Comparison of ENCODE assay signal across 13 cellular contexts in the genomic region with DNA sequence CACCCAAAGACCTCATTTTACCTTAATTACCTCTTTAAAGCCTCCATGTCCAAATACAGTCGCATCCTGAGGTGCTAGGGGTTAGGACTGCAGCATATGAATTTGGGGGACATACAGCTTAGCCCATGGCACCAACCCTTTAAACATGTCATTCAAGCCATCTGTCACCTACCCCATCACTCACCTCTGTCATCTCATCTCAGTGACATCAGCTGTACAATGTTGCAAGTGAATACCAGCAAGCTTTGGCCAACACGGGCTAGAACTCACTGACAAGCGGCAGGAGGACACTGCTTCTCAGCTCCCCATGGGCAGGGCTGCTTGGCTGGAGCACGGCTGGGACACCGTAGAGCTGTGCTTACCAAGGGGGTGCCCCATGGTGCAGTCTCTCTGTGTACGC.
DNase-seq lines count a peak whose midpoint lies in the region; ATAC-seq, FAIRE-seq and TF ChIP-seq lines count a peak whose summit lies in the region.
"Had no signal": no experiment of that assay in that cellular context is flagged by ENCODE, and none has a peak within 500 bp of the region (broad histone marks: within the 10 kb centered on the region; RNA-seq: fewer than 3 reads in every experiment).

No MANE protein-coding gene starts in this region.

- H3K27ac ChIP-seq in K562 (ENCODE audit: extremely low read depth, low read depth, low read length) (no peak overlapping the region), osteoblast (ENCODE audit: low read depth, low read length) (no peak overlapping the region)

- WGBS in K562 (ENCODE audit: insufficient coverage, low coverage, missing lambda C conversion rate), result 0% methylated on average over 6 of the region's 6 CpGs

- ATAC-seq in K562, result no peak
- no peak for ATAC-seq in GM21515 (IDR thresholded peaks at IDR 0.05; ENCODE audit: unreplicated experiment)
- ATAC-seq: CD8-positive, alpha-beta T cell; GM23338 had no signal

- H3K9ac ChIP-seq in K562 (ENCODE audit: insufficient read depth in 1 of 2, low read depth in 2 of 2, low read length in 2 of 2), result no peak overlapping the region

- H3K27ac Mint-ChIP-seq in Caco-2 (ENCODE audit: unreplicated experiment), result peak overlapping the region; percentile 78
- H3K27ac Mint-ChIP-seq: CD14-positive monocyte; CD8-positive, alpha-beta T cell; GM23338; HFFc6 had no signal

- H3K9me1 ChIP-seq in K562 (ENCODE audit: control insufficient read depth, insufficient read depth, low read length), result no peaks in the 10 kb centered on the region

- H3K4me2 ChIP-seq in K562 (ENCODE audit: insufficient read depth, low read length), result no peak overlapping the region
- no peak overlapping the region for H3K4me2 ChIP-seq in osteoblast (ENCODE audit: insufficient read depth, low read length)
- H3K4me2 ChIP-seq: GM23338 had no signal

- BruUV-seq in Caco-2 (replicated peaks; lab: Mats Ljungman, UMichigan) (no TSS peak), K562 (replicated peaks; lab: Mats Ljungman, UMichigan) (no TSS peak)

- FAIRE-seq in K562 (lab: Jason Lieb, UNC), result no peak

- H3K27me3 Mint-ChIP-seq in Caco-2 (ENCODE audit: insufficient read depth, unreplicated experiment), result no peaks in the 10 kb centered on the region

- no peaks in the 10 kb centered on the region for H3K27me3 ChIP-seq in Caco-2 (replicated peaks; ENCODE audit: control insufficient read depth, insufficient read depth, low read length)
- H3K27me3 ChIP-seq in K562 (ENCODE audit: control insufficient read depth in 2 of 2, insufficient read depth in 2 of 2, low read length in 2 of 2), result peaks cover 5 to 36% of the 10 kb centered on the region in 2 experiments; a peak in 4 of 5 replicates
- H3K27me3 ChIP-seq in osteoblast (ENCODE audit: insufficient read depth, low read length), result no peaks in the 10 kb centered on the region

- H3K4me3 Mint-ChIP-seq in Caco-2 (ENCODE audit: unreplicated experiment), result peak overlapping the region; percentile 66
- H3K4me3 Mint-ChIP-seq: CD14-positive monocyte; CD8-positive, alpha-beta T cell; GM23338; HFFc6 had no signal

- no peak for DNase-seq in Caco-2
- DNase-seq in DMS53 treated with DMSO at 0.1 percent for 48 hours (lab: John Stamatoyannopoulos, UW; ENCODE audit: unreplicated experiment), result peak; percentile 8
- DNase-seq in K562 (ENCODE audit: extremely low read depth in 1 of 4, low spot score in 3 of 4), result no peak
- DNase-seq in osteoblast (ENCODE audit: insufficient read length, low spot score, missing footprints), result peak; percentile 41
- no peak for DNase-seq in activated T-cell treated with anti-CD3 and anti-CD28 coated beads for 4 hours
- no peak for DNase-seq in NCI-H2227 (lab: John Stamatoyannopoulos, UW; ENCODE audit: unreplicated experiment)
- DNase-seq: CD8-positive, alpha-beta T cell; COR-L47; HFFc6 had no signal

- TF ChIP-seq CTCF in Caco-2 (IDR thresholded peaks at IDR 0.05; ENCODE audit: insufficient read depth in 1 of 2, low read depth in 1 of 2, low read length in 1 of 2, severe bottlenecking in 1 of 2, unreplicated experiment in 1 of 2) (no peak), K562 (IDR thresholded peaks at IDR 0.05 in 2 of 3, conservative IDR thresholded peaks at IDR 0.05 in 1 of 3; ENCODE audit: insufficient read depth in 2 of 3, low read depth in 1 of 3, low read length in 3 of 3) (no peak), osteoblast (IDR thresholded peaks at IDR 0.05; ENCODE audit: extremely low read depth, low read depth, low read length) (no peak)

- H3K36me3 Mint-ChIP-seq in Caco-2 (ENCODE audit: insufficient read depth, unreplicated experiment), result no peaks in the 10 kb centered on the region
- H3K36me3 Mint-ChIP-seq: CD14-positive monocyte; CD8-positive, alpha-beta T cell had no signal

- H2AFZ ChIP-seq in K562 (ENCODE audit: low read depth, low read length) (no peak overlapping the region), osteoblast (ENCODE audit: low read length) (no peak overlapping the region)
- H2AFZ ChIP-seq: GM23338 had no signal

- no peak overlapping the region for H3K4me3 ChIP-seq in Caco-2 (ENCODE audit: low read depth, low read length)
- no peak overlapping the region for H3K4me3 ChIP-seq in K562
- H3K4me3 ChIP-seq in osteoblast (ENCODE audit: insufficient read depth, low read length), result no peak overlapping the region
- H3K4me3 ChIP-seq: GM23338, HAP-1 had no signal

- H3K36me3 ChIP-seq in Caco-2 (ENCODE audit: control insufficient read depth, insufficient read depth, low read length) (no peaks in the 10 kb centered on the region), K562 (ENCODE audit: control insufficient read depth, insufficient read depth, low read length) (no peaks in the 10 kb centered on the region), osteoblast (ENCODE audit: insufficient read depth, low read length) (no peaks in the 10 kb centered on the region)
- H3K36me3 ChIP-seq: HAP-1 had no signal

- no peak for TF ChIP-seq POLR2A in K562 (conservative IDR thresholded peaks at IDR 0.05)

- H3K9me3 ChIP-seq in Caco-2 (no peaks in the 10 kb centered on the region), K562 (replicated peaks; ENCODE audit: control insufficient read depth, insufficient read depth, low read depth, low read length) (no peaks in the 10 kb centered on the region), osteoblast (ENCODE audit: low read depth, low read length) (no peaks in the 10 kb centered on the region)
- H3K9me3 ChIP-seq: HAP-1 had no signal

- TF ChIP-seq EP300 in K562 (IDR thresholded peaks at IDR 0.05; ENCODE audit: low read length), result no peak

- H4K20me1 ChIP-seq in K562 (replicated peaks; ENCODE audit: control insufficient read depth, insufficient read depth, low read length) (no peaks in the 10 kb centered on the region), osteoblast (ENCODE audit: insufficient read depth, low read length) (no peaks in the 10 kb centered on the region)

- TF ChIP-seq RAD21 in K562 (CRISPR knock-in tag; conservative IDR thresholded peaks at IDR 0.05 in 1 of 2, IDR thresholded peaks at IDR 0.05 in 1 of 2), result no peak

- H3K79me2 ChIP-seq in K562 (ENCODE audit: control insufficient read depth, insufficient read depth, low read length), result no peaks in the 10 kb centered on the region
- H3K79me2 ChIP-seq in osteoblast (ENCODE audit: insufficient read depth, low read length), result no peaks in the 10 kb centered on the region

- H3K9me3 Mint-ChIP-seq in Caco-2 (ENCODE audit: unreplicated experiment), result peaks cover 16% of the 10 kb centered on the region
- H3K9me3 Mint-ChIP-seq: CD8-positive, alpha-beta T cell; GM23338 had no signal

- H3K4me1 ChIP-seq in Caco-2, result 0 out of 2 replicates have a peak, but pooled peaks cover 5% of the 10 kb centered on the region
- H3K4me1 ChIP-seq in K562 (replicated peaks in 1 of 2; ENCODE audit: control insufficient read depth in 2 of 2, insufficient read depth in 2 of 2, low read length in 2 of 2), result no peaks in the 10 kb centered on the region
- no peaks in the 10 kb centered on the region for H3K4me1 ChIP-seq in osteoblast (ENCODE audit: insufficient read depth, low read length)
- H3K4me1 ChIP-seq: HAP-1 had no signal

- POLR2A ChIA-PET in Caco-2 (lab: Charles Lee) (no interaction called here), K562 (lab: Yijun Ruan, JAX) (no interaction called here)

- in situ Hi-C loops in K562 (cut with MboI), result no loop called here

- peaks cover 16% of the 10 kb centered on the region for H3K4me1 Mint-ChIP-seq in Caco-2 (ENCODE audit: low read depth, unreplicated experiment)
- H3K4me1 Mint-ChIP-seq: CD14-positive monocyte, GM23338 had no signal

- CTCF ChIA-PET in Caco-2 (lab: Charles Lee) (no interaction called here), K562 (lab: Yijun Ruan, JAX; ENCODE audit: low intra/inter-chr PET ratio) (no interaction called here)

- intact Hi-C loops in Caco-2 (cut with micrococcal nuclease; ENCODE audit: unreplicated experiment) (no loop called here), K562 (cut with micrococcal nuclease) (no loop called here)

TF ChIP-seq in K562, 482 proteins besides CTCF, POLR2A, EP300 and RAD21:
- TF ChIP-seq PCBP2 (IDR thresholded peaks at IDR 0.05; ENCODE audit: low read depth, low read length, poor library complexity, severe bottlenecking) (no peak), ZBTB1 (CRISPR knock-in tag; IDR thresholded peaks at IDR 0.05; ENCODE audit: borderline replicate concordance, low read depth) (no peak), ZNF507 (tag; conservative IDR thresholded peaks at IDR 0.05) (no peak), MEIS2 (IDR thresholded peaks at IDR 0.05; ENCODE audit: partially characterized antibody) (peak; percentile 63), ZC3H8 (IDR thresholded peaks at IDR 0.05) (no peak)
TF ChIP-seq in K562: peak in this region for 1.

Comparison
In these comparisons a context has a peak if more than half of its experiments do, and no peak if none do; other contexts are left out.
1. DNase-seq: peak in DMS53 treated with DMSO at 0.1 percent for 48 hours (single experiment) and osteoblast (single experiment); none in Caco-2 (0 of 2), K562 (0 of 4), activated T-cell treated with anti-CD3 and anti-CD28 coated beads for 4 hours (single experiment) and NCI-H2227 (single experiment).